28 cellular contexts compared by ENCODE assay signal in genomic region chr17:4693416-4693815, GRCh38. TPM values are rescaled to one million over a fixed set of nuclear protein-coding genes. Genes with fewer than 3 reads are reported as not detected.
"Had no signal": no experiment of that assay in that cellular context is flagged by ENCODE, and none has a peak within 500 bp of the region (broad histone marks: within the 10 kb centered on the region; RNA-seq: fewer than 3 reads in every experiment).

No MANE protein-coding gene starts in this region.

- H3K27me3 ChIP-seq: ovary, spleen, testis, tibial artery, upper lobe of left lung had no signal

- H3K27ac ChIP-seq: coronary artery, lower lobe of right lung, ovary, psoas muscle, skin epidermis, spleen, testis, tibial artery, upper lobe of left lung had no signal

- H3K27me3 Mint-ChIP-seq: effector memory CD8-positive, alpha-beta T cell; memory B cell; naive thymus-derived CD4-positive, alpha-beta T cell; stimulated activated memory B cell treated with anti-CD40 and anti-IgM and Interleukin-4, amounts not matched to agents 10 μg/mL and 1 μg/mL and 100 μg/mL, for 72 hours had no signal

- H3K4me3 Mint-ChIP-seq: effector memory CD8-positive, alpha-beta T cell; memory B cell; naive thymus-derived CD4-positive, alpha-beta T cell; nephron; stimulated activated memory B cell treated with anti-CD40 and anti-IgM and Interleukin-4, amounts not matched to agents 10 μg/mL and 1 μg/mL and 100 μg/mL, for 72 hours had no signal

- H3K9me3 ChIP-seq: lower lobe of right lung, ovary, psoas muscle, spleen, testis, tibial artery, upper lobe of left lung had no signal

- H3K9me3 Mint-ChIP-seq: effector memory CD8-positive, alpha-beta T cell; memory B cell; naive thymus-derived CD4-positive, alpha-beta T cell; stimulated activated memory B cell treated with anti-CD40 and anti-IgM and Interleukin-4, amounts not matched to agents 10 μg/mL and 1 μg/mL and 100 μg/mL, for 72 hours had no signal

- H3K4me3 ChIP-seq: coronary artery, lower lobe of right lung, ovary, psoas muscle, skin epidermis, spleen, testis, tibial artery, upper lobe of left lung had no signal

- H3K4me1 ChIP-seq: lower lobe of right lung, psoas muscle had no signal

- H3K36me3 ChIP-seq: ovary had no signal

- ATAC-seq: effector memory CD8-positive, alpha-beta T cell; left ventricle myocardium superior; lower lobe of right lung; naive thymus-derived CD4-positive, alpha-beta T cell; psoas muscle; right cardiac atrium; stimulated activated memory B cell treated with anti-CD40 and anti-IgM and Interleukin-4, amounts not matched to agents 10 μg/mL and 1 μg/mL and 100 μg/mL, for 72 hours; stimulated activated naive CD8-positive, alpha-beta T cell treated with anti-CD3 and anti-CD28 coated beads, Interleukin-15, Interleukin-2, amounts not matched to agents 100 U/mL and 50 U/mL, for 24 hours had no signal

- DNase-seq: effector memory CD8-positive, alpha-beta T cell; left ventricle myocardium superior; lower lobe of right lung; midbrain; naive thymus-derived CD4-positive, alpha-beta T cell; occipital lobe; ovary; posterior cingulate gyrus; psoas muscle; right cardiac atrium; spleen; stimulated activated CD4-positive, alpha-beta T cell treated with anti-CD3 and anti-CD28 coated beads, Interleukin-4, amount 100 ng/mL, for 4 hours; stimulated activated naive CD8-positive, alpha-beta T cell treated with anti-CD3 and anti-CD28 coated beads, Interleukin-15, Interleukin-2, amounts not matched to agents 100 U/mL and 50 U/mL, for 24 hours; substantia nigra; testis; tibial artery; upper lobe of left lung had no signal

- FAIRE-seq: endometrium, frontal cortex, keratinocyte, urothelium cell line had no signal

- H3K27ac Mint-ChIP-seq: memory B cell; naive thymus-derived CD4-positive, alpha-beta T cell; nephron; stimulated activated memory B cell treated with anti-CD40 and anti-IgM and Interleukin-4, amounts not matched to agents 10 μg/mL and 1 μg/mL and 100 μg/mL, for 72 hours had no signal

RNA-seq across cellular contexts. Expression of gene ZMYND15, which starts 46.2 kb away (rescaled TPM):
- total RNA-seq: dermis microvascular lymphatic vessel endothelial cell, fibroblast of villous mesenchyme, frontal cortex had no signal
- polyA plus RNA-seq: naive thymus-derived CD4-positive, alpha-beta T cell had no signal
